In genomic region chr4:25236971-25237370, GRCh38 we compare ENCODE assay signal across 23 cellular contexts. TPM values are rescaled to one million over a fixed set of nuclear protein-coding genes. Genes with fewer than 3 reads are reported as not detected.
DNase-seq lines count a peak whose midpoint lies in the region; ATAC-seq and TF ChIP-seq lines count a peak whose summit lies in the region.
"Had no signal": no experiment of that assay in that cellular context is flagged by ENCODE, and none has a peak within 500 bp of the region (broad histone marks: within the 10 kb centered on the region; RNA-seq: fewer than 3 reads in every experiment).

No MANE protein-coding gene starts in this region.

- peaks cover 3 to 6% of the 10 kb centered on the region in 2 donors for H3K9me3 Mint-ChIP-seq in activated T-cell treated with anti-CD3 and anti-CD28 coated beads, Interleukin-2, amount 50 U/mL, for 72 hours
- H3K9me3 Mint-ChIP-seq in mesothelial cell of epicardium, result peaks cover 19% of the 10 kb centered on the region
- H3K9me3 Mint-ChIP-seq: activated B cell treated with CpG ODN at 0.5 μM for 24 hours, memory B cell had no signal

- intact Hi-C loops in esophagus squamous epithelium (cut with DNase I), result no loop called here

- WGBS in esophagus squamous epithelium, 2 donors, result 83 to 89% methylated on average over 2 of the region's 2 CpGs

- TF ChIP-seq CTCF in GM06990 (IDR thresholded peaks at IDR 0.05; ENCODE audit: insufficient read depth, low read length, poor library complexity, severe bottlenecking) (no peak), retinal pigment epithelial cell (conservative IDR thresholded peaks at IDR 0.05; ENCODE audit: low read depth, low read length) (no peak), esophagus squamous epithelium (IDR thresholded peaks at IDR 0.05) (no peak), mesothelial cell of epicardium (IDR thresholded peaks at IDR 0.05; ENCODE audit: unreplicated experiment) (no peak)

- H3K9me3 ChIP-seq in esophagus squamous epithelium, result peaks cover 0 to 8% (median 5%) of the 10 kb centered on the region in 3 donors

- no peaks in the 10 kb centered on the region for H3K27me3 Mint-ChIP-seq in activated T-cell treated with anti-CD3 and anti-CD28 coated beads, Interleukin-2, amount 50 U/mL, for 72 hours (ENCODE audit: low read depth)
- H3K27me3 Mint-ChIP-seq in mesothelial cell of epicardium (ENCODE audit: low read depth), result no peaks in the 10 kb centered on the region
- H3K27me3 Mint-ChIP-seq: activated B cell treated with CpG ODN at 0.5 μM for 24 hours; CD4-positive, alpha-beta memory T cell; memory B cell had no signal

- H3K4me1 Mint-ChIP-seq in activated T-cell treated with anti-CD3 and anti-CD28 coated beads, Interleukin-2, amount 50 U/mL, for 72 hours (ENCODE audit: low read depth), result peaks cover 67% of the 10 kb centered on the region
- peaks cover 27% of the 10 kb centered on the region for H3K4me1 Mint-ChIP-seq in mesothelial cell of epicardium

- no peak for TF ChIP-seq POLR2A in esophagus squamous epithelium (IDR thresholded peaks at IDR 0.05)

- H3K4me3 ChIP-seq in GM06990 (replicated peaks; ENCODE audit: low read depth, low read length) (peak overlapping the region; percentile 19; the same call in 1 of the 2 replicates), retinal pigment epithelial cell (ENCODE audit: low read length) (no peak overlapping the region), esophagus squamous epithelium (no peak overlapping the region)
- H3K4me3 ChIP-seq: esophagus muscularis mucosa, tibial artery had no signal

- peak overlapping the region; percentile 39 to 71 for H3K4me3 Mint-ChIP-seq in activated T-cell treated with anti-CD3 and anti-CD28 coated beads, Interleukin-2, amount 50 U/mL, for 72 hours
- no peak overlapping the region for H3K4me3 Mint-ChIP-seq in mesothelial cell of epicardium
- H3K4me3 Mint-ChIP-seq: activated B cell treated with CpG ODN at 0.5 μM for 24 hours, memory B cell had no signal

- no peak for ATAC-seq in activated T-cell treated with anti-CD3 and anti-CD28 coated beads, Interleukin-2, amount 50 U/mL, for 72 hours (replicated peaks in 1 of 2)
- no peak for ATAC-seq in HG03095 (IDR thresholded peaks at IDR 0.05; ENCODE audit: unreplicated experiment)

- no peak overlapping the region for H3K27ac Mint-ChIP-seq in activated T-cell treated with anti-CD3 and anti-CD28 coated beads, Interleukin-2, amount 50 U/mL, for 72 hours
- H3K27ac Mint-ChIP-seq in mesothelial cell of epicardium, result no peak overlapping the region
- H3K27ac Mint-ChIP-seq: activated B cell treated with CpG ODN at 0.5 μM for 24 hours, memory B cell, nephron had no signal

- DNase-seq in activated T-cell treated with anti-CD3 and anti-CD28 coated beads, Interleukin-2, amount 50 U/mL, for 72 hours, result no peak
- DNase-seq in activated T-cell treated with anti-CD3 and anti-CD28 coated beads, Interleukin-2, amount 50 U/mL, for 1 hour, result no peak
- no peak for DNase-seq in GM06990 (ENCODE audit: extremely low read depth, insufficient read length)
- peak; percentile 18 for DNase-seq in astrocyte of the hippocampus (ENCODE audit: low read depth, low spot score)
- peak; percentile 94 for DNase-seq in retinal pigment epithelial cell (ENCODE audit: low read depth)
- no peak for DNase-seq in esophagus squamous epithelium (lab: John Stamatoyannopoulos, UW)
- no peak for DNase-seq in mesothelial cell of epicardium (ENCODE audit: low spot score in 2 of 2, unreplicated experiment in 2 of 2)
- DNase-seq: activated B cell treated with CpG ODN at 0.5 μM for 24 hours; CD4-positive, alpha-beta memory T cell; effector CD4-positive, alpha-beta T cell; Karpas-422; NCI-H1105 treated with DMSO at 0.1 percent for 48 hours; NCI-H2081; NCI-H446 treated with DMSO at 0.1 percent for 48 hours; NK-92 treated with Interleukin-12 subunit alpha and Interleukin-12 subunit beta, amount 100 ng/mL, for 24 hours; stimulated activated CD4-positive, alpha-beta T cell treated with anti-CD3 and anti-CD28 coated beads, Interleukin-2, amount 100 ng/mL, for 24 hours; stimulated activated naive CD4-positive, alpha-beta T cell; T-helper 9 cell; tibial artery had no signal

- H3K27me3 ChIP-seq in GM06990 (replicated peaks; ENCODE audit: control insufficient read depth, insufficient read depth, low read length) (no peaks in the 10 kb centered on the region), esophagus squamous epithelium (no peaks in the 10 kb centered on the region)
- H3K27me3 ChIP-seq: esophagus muscularis mucosa, tibial artery had no signal

- H3K36me3 ChIP-seq in GM06990 (ENCODE audit: control insufficient read depth, insufficient read depth, low read length) (no peaks in the 10 kb centered on the region), esophagus squamous epithelium (no peaks in the 10 kb centered on the region)
- H3K36me3 ChIP-seq: esophagus muscularis mucosa, tibial artery had no signal

- H3K4me1 ChIP-seq in esophagus squamous epithelium, result peaks cover 16 to 41% (median 31%) of the 10 kb centered on the region in 3 donors

- H3K36me3 Mint-ChIP-seq in activated T-cell treated with anti-CD3 and anti-CD28 coated beads, Interleukin-2, amount 50 U/mL, for 72 hours (ENCODE audit: insufficient read depth in 2 of 2), result peaks cover 14 to 34% of the 10 kb centered on the region in 2 donors
- peaks cover 20% of the 10 kb centered on the region for H3K36me3 Mint-ChIP-seq in mesothelial cell of epicardium
- H3K36me3 Mint-ChIP-seq: memory B cell had no signal

- no peak overlapping the region for H3K27ac ChIP-seq in esophagus squamous epithelium
- H3K27ac ChIP-seq: esophagus muscularis mucosa, tibial artery had no signal

RNA-seq across cellular contexts. Expression of gene PI4K2B, which starts 3.1 kb away (rescaled TPM):
- total RNA-seq in activated T-cell treated with anti-CD3 and anti-CD28 coated beads, Interleukin-2, amount 50 U/mL, for 72 hours, result 10 to 100 TPM; 29.5 to 32.5 TPM
- total RNA-seq in esophagus squamous epithelium (10 to 100 TPM; 11.7 to 31.7 (median 26.8) TPM), mesothelial cell of epicardium (9.1 to 10.1 TPM (median 9.8 TPM) in 3 replicates)

Comparison
In these comparisons a context has a peak if more than half of its experiments do, and no peak if none do; other contexts are left out.
1. DNase-seq: peak in astrocyte of the hippocampus (single experiment) and retinal pigment epithelial cell (single experiment); none in activated T-cell treated with anti-CD3 and anti-CD28 coated beads, Interleukin-2, amount 50 U/mL, for 72 hours (0 of 2), activated T-cell treated with anti-CD3 and anti-CD28 coated beads, Interleukin-2, amount 50 U/mL, for 1 hour (single experiment), GM06990 (single experiment), esophagus squamous epithelium (single experiment) and mesothelial cell of epicardium (0 of 2).